Comparison of ENCODE assay signal across 25 cellular contexts in the genomic region with DNA sequence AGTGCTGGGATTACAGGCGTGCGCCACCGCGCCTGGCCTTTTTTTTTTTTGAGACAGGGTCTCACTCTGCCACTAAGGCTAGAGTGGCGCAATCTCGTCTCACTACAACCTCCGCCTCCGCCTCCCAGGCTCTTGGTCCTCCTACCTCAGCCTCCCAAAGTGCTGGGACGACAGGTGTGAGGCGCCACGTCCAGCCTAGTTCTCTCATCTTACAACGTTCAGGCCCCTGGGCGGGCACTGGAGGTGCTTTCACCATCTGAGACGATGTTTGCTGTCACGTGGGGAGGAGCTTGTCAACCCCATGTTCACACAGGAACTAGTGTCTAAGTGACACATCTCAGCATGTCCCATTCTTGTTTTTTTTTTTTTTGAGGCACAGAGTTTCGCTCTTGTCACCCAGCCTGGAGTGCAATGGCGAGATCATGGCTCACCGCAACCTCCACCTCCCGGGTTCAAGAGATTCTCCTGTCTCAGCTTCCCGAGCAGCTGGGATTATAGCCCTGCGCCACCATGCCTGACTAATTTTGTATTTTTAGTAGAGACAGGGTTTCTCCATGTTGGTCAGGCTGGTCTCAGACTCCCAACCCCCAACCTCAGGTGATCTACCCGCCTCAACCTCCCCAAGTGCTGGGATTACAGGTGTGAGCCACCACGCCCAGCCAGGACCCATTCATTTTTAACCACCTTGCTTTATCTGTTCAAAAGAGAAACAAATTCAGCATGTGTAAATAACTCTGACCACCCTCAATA. TPM values are rescaled to one million over a fixed set of nuclear protein-coding genes. Genes with fewer than 3 reads are reported as not detected.
DNase-seq lines count a peak whose midpoint lies in the region; ATAC-seq and TF ChIP-seq lines count a peak whose summit lies in the region.
"Had no signal": no experiment of that assay in that cellular context is flagged by ENCODE, and none has a peak within 500 bp of the region (broad histone marks: within the 10 kb centered on the region; RNA-seq: fewer than 3 reads in every experiment).

No MANE protein-coding gene starts in this region.

- H3K4me3 Mint-ChIP-seq in CD8-positive, alpha-beta memory T cell, result peak overlapping the region in 6 of 7 donors; percentile 24 to 82 (median 40)
- peak overlapping the region; percentile 47 for H3K4me3 Mint-ChIP-seq in nephron progenitor cell
- H3K4me3 Mint-ChIP-seq: CD14-positive monocyte had no signal

- no peak for TF ChIP-seq CTCF in nephron progenitor cell (IDR thresholded peaks at IDR 0.05)

- H3K9ac ChIP-seq in BLaER1 treated with 17β-estradiol and CSF1 and Interleukin-3, amounts not matched to agents 10 nM and 100 nM, result peak overlapping the region in 5 of 11 experiments; percentile 28 to 54 (median 46); a peak in 4 of 22 replicates

- ATAC-seq in HG03460 (IDR thresholded peaks at IDR 0.05; ENCODE audit: unreplicated experiment), result no peak
- ATAC-seq: left ventricle myocardium superior, right cardiac atrium had no signal

- peaks cover 21 to 29% (median 29%) of the 10 kb centered on the region in 3 donors for H3K4me1 Mint-ChIP-seq in CD8-positive, alpha-beta memory T cell
- H3K4me1 Mint-ChIP-seq in nephron progenitor cell, result peaks cover 48% of the 10 kb centered on the region

- H3K27ac Mint-ChIP-seq in CD8-positive, alpha-beta memory T cell, result peak overlapping the region in 7 of 8 donors; percentile 69 to 89 (median 87)
- H3K27ac Mint-ChIP-seq in nephron progenitor cell, result peak overlapping the region; percentile 95
- H3K27ac Mint-ChIP-seq: activated T-helper 2 cell treated with anti-CD3 and anti-CD28 coated beads, Interferon-gamma antibody, Interleukin-2, Interleukin-4, amounts not matched to agents 10 μg/mL and 5 μg/mL and 100 μg/mL, durations not matched to agents 14 hours and 24 hours and 36 hours had no signal

- H3K9me3 Mint-ChIP-seq in CD8-positive, alpha-beta memory T cell, result no peaks in the 10 kb centered on the region
- peaks cover 29% of the 10 kb centered on the region for H3K9me3 Mint-ChIP-seq in nephron progenitor cell
- H3K9me3 Mint-ChIP-seq: activated T-helper 2 cell treated with anti-CD3 and anti-CD28 coated beads, Interferon-gamma antibody, Interleukin-2, Interleukin-4, amounts not matched to agents 10 μg/mL and 5 μg/mL and 100 μg/mL, durations not matched to agents 14 hours and 24 hours and 36 hours; CD14-positive monocyte; naive B cell had no signal

- peaks cover 0 to under 1% (median 0%) of the 10 kb centered on the region in 3 donors for H3K36me3 Mint-ChIP-seq in CD8-positive, alpha-beta memory T cell
- peaks cover 29% of the 10 kb centered on the region for H3K36me3 Mint-ChIP-seq in nephron progenitor cell (ENCODE audit: low read depth)
- H3K36me3 Mint-ChIP-seq: CD14-positive monocyte, naive B cell had no signal

- DNase-seq in CD8-positive, alpha-beta memory T cell, result peak in 4 of 5 donors; percentile 44 to 66 (median 54)
- peak; percentile 39 for DNase-seq in activated gamma-delta T cell treated with anti-CD3 and anti-CD28 coated beads, Interleukin-2, amount 50 U/mL, for 16 hours (ENCODE audit: low read depth)
- DNase-seq in nephron progenitor cell (no peak), OCI-M1 (lab: John Stamatoyannopoulos, UW) (no peak), pons (ENCODE audit: low spot score) (no peak)
- DNase-seq: activated CD4-positive, alpha-beta T cell treated with anti-CD3 and anti-CD28 coated beads, Interleukin-2, amount 50 U/mL, for 1 hour; central memory CD4-positive, alpha-beta T cell; dermis blood vessel endothelial cell; EL; Kasumi-1; left ventricle myocardium superior; naive B cell; NCI-H1436 treated with DMSO at 0.1 percent for 48 hours; ovary; Right ventricle myocardium superior; stimulated activated CD4-positive, alpha-beta T cell treated with anti-CD3 and anti-CD28 coated beads, Interleukin-12 subunit alpha, Interleukin-12 subunit beta, amount 100 ng/mL, for 4 hours; stimulated activated CD4-positive, alpha-beta T cell treated with anti-CD3 and anti-CD28 coated beads, Interleukin-4, amount 100 ng/mL, for 1 hour; stimulated activated naive CD4-positive, alpha-beta T cell; T-helper 9 cell had no signal

- POLR2A ChIA-PET in CD8-positive, alpha-beta memory T cell (lab: Charles Lee), result interaction anchor here (0.7 kb wide), 1 partner anchor 16 kb away, joined by 3 read pairs; no protein-coding TSS in a partner anchor

- no peaks in the 10 kb centered on the region for H3K36me3 ChIP-seq in BLaER1 treated with 17β-estradiol and CSF1 and Interleukin-3, amounts not matched to agents 10 nM and 100 nM
- H3K36me3 ChIP-seq in CD8-positive, alpha-beta memory T cell (ENCODE audit: insufficient read depth, low read length), result no peaks in the 10 kb centered on the region
- H3K36me3 ChIP-seq: ovary, suprapubic skin had no signal

- no peak overlapping the region for H3K4me3 ChIP-seq in BLaER1 treated with 17β-estradiol and CSF1 and Interleukin-3, amounts not matched to agents 10 nM and 100 nM
- H3K4me3 ChIP-seq in CD8-positive, alpha-beta memory T cell (ENCODE audit: low read length), result no peak overlapping the region
- H3K4me3 ChIP-seq: ovary, suprapubic skin had no signal

- H3K9me3 ChIP-seq in BLaER1 treated with 17β-estradiol and CSF1 and Interleukin-3, amounts not matched to agents 10 nM and 100 nM (replicated peaks in 1 of 11), result no peaks in the 10 kb centered on the region
- no peaks in the 10 kb centered on the region for H3K9me3 ChIP-seq in CD8-positive, alpha-beta memory T cell (ENCODE audit: low read length)
- H3K9me3 ChIP-seq: ovary, suprapubic skin had no signal

- no peaks in the 10 kb centered on the region for H3K27me3 Mint-ChIP-seq in CD8-positive, alpha-beta memory T cell
- peaks cover 11% of the 10 kb centered on the region for H3K27me3 Mint-ChIP-seq in nephron progenitor cell (ENCODE audit: low read depth, poor library complexity)

- CTCF ChIA-PET in CD8-positive, alpha-beta memory T cell (lab: Charles Lee), result interaction anchor here (1.0 kb wide), 1 partner anchor 119 kb away, joined by 3 read pairs; no protein-coding TSS in a partner anchor

- H3K4me1 ChIP-seq in BLaER1 treated with 17β-estradiol and CSF1 and Interleukin-3, amounts not matched to agents 10 nM and 100 nM, result peaks cover 15 to 46% (median 38%) of the 10 kb centered on the region in 10 experiments
- H3K4me1 ChIP-seq in CD8-positive, alpha-beta memory T cell (ENCODE audit: insufficient read depth, low read length), result peaks cover 6% of the 10 kb centered on the region

- H4K20me1 ChIP-seq in BLaER1 treated with 17β-estradiol and CSF1 and Interleukin-3, amounts not matched to agents 10 nM and 100 nM, result peaks cover 0 to 15% (median 0%) of the 10 kb centered on the region in 11 experiments; a peak in 3 of 22 replicates

- H3K27me3 ChIP-seq in BLaER1 treated with 17β-estradiol and CSF1 and Interleukin-3, amounts not matched to agents 10 nM and 100 nM, result no peaks in the 10 kb centered on the region
- H3K27me3 ChIP-seq in CD8-positive, alpha-beta memory T cell (ENCODE audit: insufficient read depth, low read length, poor library complexity, severe bottlenecking), result no peaks in the 10 kb centered on the region
- H3K27me3 ChIP-seq: ovary, suprapubic skin had no signal

- peak overlapping the region; percentile 41 to 79 (median 64); a peak in 21 of 22 replicates for H3K4me2 ChIP-seq in BLaER1 treated with 17β-estradiol and CSF1 and Interleukin-3, amounts not matched to agents 10 nM and 100 nM

- peak overlapping the region in 1 of 11 experiments; percentile 31; a peak in 1 of 22 replicates for H3K27ac ChIP-seq in BLaER1 treated with 17β-estradiol and CSF1 and Interleukin-3, amounts not matched to agents 10 nM and 100 nM
- no peak overlapping the region for H3K27ac ChIP-seq in CD8-positive, alpha-beta memory T cell (ENCODE audit: low read depth, low read length)
- H3K27ac ChIP-seq: ovary, suprapubic skin had no signal

RNA-seq across cellular contexts. Expression of gene FANCA, which starts 5.2 kb away (rescaled TPM):
- total RNA-seq in CD8-positive, alpha-beta memory T cell, result 10 to 100 TPM; 88.0 to 94.0 TPM
- 10.8 TPM for polyA plus RNA-seq in CD8-positive, alpha-beta memory T cell

RNA-seq across cellular contexts. Expression of gene SPIRE2, which starts 6.7 kb away (rescaled TPM):
- total RNA-seq in CD8-positive, alpha-beta memory T cell, result 1 to 10 TPM in 1 of 2 experiments, under 1 TPM in 1; 0.37 to 1.4 TPM
- polyA plus RNA-seq in CD8-positive, alpha-beta memory T cell, result 0.18 TPM

RNA-seq across cellular contexts. Expression of gene TCF25, which starts 51.8 kb away (rescaled TPM):
- total RNA-seq in CD8-positive, alpha-beta memory T cell, result 100 to 1,000 TPM; 154 to 155 TPM
- 121 TPM for polyA plus RNA-seq in CD8-positive, alpha-beta memory T cell

Comparison
In these comparisons a context has a peak if more than half of its experiments do, and no peak if none do; other contexts are left out.
1. DNase-seq: peak in CD8-positive, alpha-beta memory T cell (4 of 5) and activated gamma-delta T cell treated with anti-CD3 and anti-CD28 coated beads, Interleukin-2, amount 50 U/mL, for 16 hours (single experiment); none in nephron progenitor cell (single experiment), OCI-M1 (single experiment) and pons (single experiment).